Comparison of ENCODE assay signal across 11 cellular contexts in the genomic region with DNA sequence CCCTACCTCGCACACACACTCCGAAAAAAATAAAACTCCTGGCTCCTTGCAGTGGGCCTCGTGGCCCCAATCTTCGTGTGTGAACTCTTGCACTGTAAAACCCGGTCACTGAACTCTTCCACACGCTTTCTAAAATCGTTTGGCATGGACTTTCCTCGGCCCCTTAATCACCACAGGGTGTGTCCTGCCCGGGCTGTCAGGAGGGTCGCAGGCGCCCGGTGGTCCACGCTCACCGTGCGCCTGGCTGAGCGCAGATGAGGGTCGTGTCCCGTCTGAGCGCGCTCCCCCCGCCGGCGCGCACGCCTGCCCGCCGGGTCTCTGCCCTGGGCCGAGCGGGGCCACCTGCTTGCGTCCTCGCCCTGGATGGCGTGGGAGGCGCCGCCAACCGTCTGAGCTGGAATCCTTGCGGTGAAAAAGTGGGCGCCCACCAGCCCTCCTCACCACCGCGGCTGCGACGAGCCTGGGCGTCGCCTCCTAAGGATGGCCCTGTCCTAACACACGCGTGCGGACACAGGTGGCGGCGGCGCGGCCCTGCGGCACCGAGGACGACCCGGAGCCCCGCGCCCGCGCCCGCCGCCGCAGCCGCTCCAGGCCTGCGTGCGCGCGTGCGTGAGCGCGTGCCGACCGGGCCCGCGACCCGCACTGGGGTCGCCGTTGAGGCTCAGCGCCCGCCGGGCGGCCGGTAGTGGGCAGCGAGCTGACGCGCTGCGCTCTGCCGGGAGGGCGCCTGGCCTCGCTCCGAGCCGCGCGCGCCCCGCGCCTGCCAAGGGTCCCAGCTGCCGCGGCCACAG.
A peak's percentile ranks its signal among the peaks of the same experiment; 100 is the strongest.
DNase-seq lines count a peak whose midpoint lies in the region; ATAC-seq, FAIRE-seq and TF ChIP-seq lines count a peak whose summit lies in the region.
"Had no signal": no experiment of that assay in that cellular context is flagged by ENCODE, and none has a peak within 500 bp of the region (broad histone marks: within the 10 kb centered on the region; RNA-seq: fewer than 3 reads in every experiment).

No MANE protein-coding gene starts in this region.

- no peak for TF ChIP-seq CTCF in PC-3 (conservative IDR thresholded peaks at IDR 0.05; ENCODE audit: low read depth, low read length)
- no peak for TF ChIP-seq CTCF in stomach (IDR thresholded peaks at IDR 0.05)

- no peak for TF ChIP-seq EP300 in stomach (IDR thresholded peaks at IDR 0.05)

- peak; percentile 20 for DNase-seq in G401 (ENCODE audit: low spot score)
- DNase-seq in PC-3: no peak
- peak; percentile 46 to 52 for DNase-seq in frontal cortex (ENCODE audit: low spot score in 2 of 2)
- no peak for DNase-seq in neuronal stem cell (ENCODE audit: low spot score)
- no peak for DNase-seq in 8988T
- DNase-seq in islet precursor cell: no peak
- DNase-seq in SKM-1 (lab: John Stamatoyannopoulos, UW; ENCODE audit: unreplicated experiment): no peak
- no peak for DNase-seq in stomach

- CTCF ChIA-PET in PC-3 (lab: Charles Lee): no interaction called here

- H2BK12ac ChIP-seq in neuronal stem cell (ENCODE audit: low read length): no peak overlapping the region

- intact Hi-C loops in PC-3 (cut with micrococcal nuclease) (no loop called here), stomach (cut with DNase I; ENCODE audit: low total_unique reads) (no loop called here)

- in situ Hi-C loops in G401 (cut with HindIII; ENCODE audit: low sequenced_read_pairs): no loop called here

- no peak overlapping the region for H2BK120ac ChIP-seq in neuronal stem cell (ENCODE audit: low read depth, low read length)

- H3K9ac ChIP-seq in PC-3 (ENCODE audit: low read length) (no peak overlapping the region), neuronal stem cell (ENCODE audit: low read depth, low read length, poor library complexity) (peak overlapping the region; percentile 78)

- H3K18ac ChIP-seq in neuronal stem cell (ENCODE audit: low read length): peak overlapping the region; percentile 78

- H3K4me3 ChIP-seq in PC-3 (ENCODE audit: low read length): no peak overlapping the region
- peak overlapping the region; percentile 35 to 74 for H3K4me3 ChIP-seq in neuronal stem cell (ENCODE audit: low read length in 2 of 2)
- H3K4me3 ChIP-seq in stomach: peak overlapping the region in 2 of 4 donors; percentile 31 to 39
- H3K4me3 ChIP-seq: MG63 had no signal

- H3K4me2 ChIP-seq in PC-3 (ENCODE audit: low read length) (no peak overlapping the region), neuronal stem cell (ENCODE audit: insufficient read depth, low read length, poor library complexity, severe bottlenecking) (peak overlapping the region; percentile 85)

- H4K20me1 ChIP-seq in PC-3 (ENCODE audit: low read length): no peaks in the 10 kb centered on the region

- H2BK5ac ChIP-seq in neuronal stem cell (ENCODE audit: low read length): no peak overlapping the region

- TF ChIP-seq POLR2A in stomach (IDR thresholded peaks at IDR 0.05): no peak

- H2AFZ ChIP-seq in PC-3 (ENCODE audit: low read length) (no peak overlapping the region), neuronal stem cell (ENCODE audit: low read length) (peak overlapping the region; percentile 87)

- POLR2A ChIA-PET in PC-3 (lab: Charles Lee; ENCODE audit: unreplicated experiment): no interaction called here

- no peaks in the 10 kb centered on the region for H3K79me2 ChIP-seq in PC-3 (ENCODE audit: low read length)

- H3K79me1 ChIP-seq in neuronal stem cell (ENCODE audit: low read depth, low read length): no peaks in the 10 kb centered on the region

- H4K91ac ChIP-seq in neuronal stem cell (ENCODE audit: low read depth, low read length, poor library complexity): no peak overlapping the region

- H3K14ac ChIP-seq in neuronal stem cell (ENCODE audit: low read length): peak overlapping the region; percentile 44

- H3K4ac ChIP-seq in neuronal stem cell (ENCODE audit: low read length): no peak overlapping the region

- H3K9me2 ChIP-seq in PC-3 (replicated peaks; ENCODE audit: low read length): no peaks in the 10 kb centered on the region

- H3K23ac ChIP-seq in neuronal stem cell (ENCODE audit: low read depth, low read length, poor library complexity): no peak overlapping the region

- H3K4me1 ChIP-seq in PC-3 (ENCODE audit: insufficient read depth, low read length) (no peaks in the 10 kb centered on the region), neuronal stem cell (ENCODE audit: control insufficient read depth in 2 of 2, insufficient read depth in 1 of 2, low read depth in 1 of 2, low read length in 2 of 2) (peaks cover 0 to 21% of the 10 kb centered on the region in 2 donors), stomach (peaks cover 6 to 16% (median 11%) of the 10 kb centered on the region in 4 donors)
- H3K4me1 ChIP-seq: ascending aorta had no signal

- WGBS in neuronal stem cell (ENCODE audit: extremely low coverage in 2 of 2, insufficient read length in 2 of 2, insufficient replicate concordance in 1 of 2), 2 donors: no CpG with 5 or more reads among the region's 97 CpGs
- 3 to 9% (median 4%) methylated on average over 20 to 97 of the region's 97 CpGs for WGBS in stomach, 5 donors

- BruUV-seq in PC-3 (replicated peaks; lab: Mats Ljungman, UMichigan): no TSS peak

- FAIRE-seq in frontal cortex (lab: Jason Lieb, UNC): no peak

- no peak overlapping the region for H2BK15ac ChIP-seq in neuronal stem cell (ENCODE audit: low read length)

- H4K8ac ChIP-seq in neuronal stem cell (ENCODE audit: low read depth, low read length): no peak overlapping the region

- H2AK5ac ChIP-seq in neuronal stem cell (ENCODE audit: low read depth, low read length): no peak overlapping the region

- no peaks in the 10 kb centered on the region for H3F3A ChIP-seq in PC-3 (ENCODE audit: low read length, unreplicated experiment)

- H3K36me3 ChIP-seq in PC-3 (ENCODE audit: low read depth, low read length) (no peaks in the 10 kb centered on the region), neuronal stem cell (replicated peaks in 1 of 2; ENCODE audit: control insufficient read depth in 2 of 2, insufficient read depth in 2 of 2, low read length in 2 of 2) (peaks cover 0 to 3% of the 10 kb centered on the region in 2 donors), stomach (no peaks in the 10 kb centered on the region)
- H3K36me3 ChIP-seq: ascending aorta, MG63 had no signal

- H3K9me3 ChIP-seq in PC-3 (ENCODE audit: low read length) (no peaks in the 10 kb centered on the region), neuronal stem cell (replicated peaks in 1 of 2; ENCODE audit: control insufficient read depth in 2 of 2, insufficient read depth in 1 of 2, low read depth in 1 of 2, low read length in 2 of 2) (peaks cover 0 to 2% of the 10 kb centered on the region in 2 donors), stomach (no peaks in the 10 kb centered on the region)
- H3K9me3 ChIP-seq: ascending aorta, MG63 had no signal

- no peak overlapping the region for H3K27ac ChIP-seq in PC-3 (ENCODE audit: low read length)
- H3K27ac ChIP-seq in neuronal stem cell (replicated peaks; ENCODE audit: low read length): no peak overlapping the region
- H3K27ac ChIP-seq in stomach: no peak overlapping the region
- H3K27ac ChIP-seq: ascending aorta, C4-2B had no signal

- peak; percentile 13; the same call in 1 of the 2 replicates for ATAC-seq in PC-3

- H3K27me3 ChIP-seq in PC-3 (ENCODE audit: low read length) (peaks cover 4% of the 10 kb centered on the region; the same call in 1 of the 2 replicates), neuronal stem cell (ENCODE audit: control insufficient read depth in 3 of 3, insufficient read depth in 3 of 3, low read depth in 1 of 3, low read length in 3 of 3) (peaks cover 7 to 84% (median 48%) of the 10 kb centered on the region in 3 experiments), stomach (peaks cover 13 to 81% (median 41%) of the 10 kb centered on the region in 3 donors)
- H3K27me3 ChIP-seq: ascending aorta had no signal

Comparison
In these comparisons a context has a peak if more than half of its experiments do, and no peak if none do; other contexts are left out.
1. DNase-seq: peak in G401 (single experiment) and frontal cortex (2 of 2); none in PC-3 (single experiment), neuronal stem cell (single experiment), 8988T (single experiment), islet precursor cell (single experiment), SKM-1 (single experiment) and stomach (single experiment).